ENCODE assay signal across 16 cellular contexts in the genomic region with DNA sequence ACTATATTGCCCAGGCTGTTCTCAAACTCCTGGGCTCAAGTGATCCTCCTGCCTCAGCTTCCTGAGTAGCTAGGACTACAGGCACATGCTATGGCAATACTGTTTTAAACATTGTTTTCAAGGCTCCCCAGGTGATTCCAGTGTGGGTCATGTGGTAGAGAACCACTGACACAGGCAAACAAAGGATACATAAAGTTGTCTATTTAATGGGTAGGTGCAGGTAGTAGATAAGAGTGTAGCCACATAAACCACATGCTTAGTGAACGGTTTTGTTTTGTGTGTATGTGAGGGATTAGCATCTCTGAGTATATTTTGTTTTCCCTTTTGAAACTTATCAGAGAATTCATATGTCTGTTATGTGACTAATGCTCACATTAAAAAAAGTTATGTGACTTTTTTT. TPM values are rescaled to one million over a fixed set of nuclear protein-coding genes. Genes with fewer than 3 reads are reported as not detected.
DNase-seq lines count a peak whose midpoint lies in the region; ATAC-seq and TF ChIP-seq lines count a peak whose summit lies in the region.
"Had no signal": no experiment of that assay in that cellular context is flagged by ENCODE, and none has a peak within 500 bp of the region (broad histone marks: within the 10 kb centered on the region; RNA-seq: fewer than 3 reads in every experiment).

No MANE protein-coding gene starts in this region.

- intact Hi-C loops in activated naive CD4-positive, alpha-beta T cell treated with anti-CD3 and anti-CD28 coated beads for 36 hours (cut with micrococcal nuclease): loop anchor here (1.0 kb wide), 2 partner anchors 86 to 90 kb away; no protein-coding TSS in a partner anchor
- intact Hi-C loops in transverse colon (cut with DNase I; ENCODE audit: low total_unique reads) (no loop called here), OCI-LY7 (cut with micrococcal nuclease; ENCODE audit: unreplicated experiment) (no loop called here)

- no peak overlapping the region for H3K4me2 ChIP-seq in OCI-LY7 (ENCODE audit: low read length)

- in situ Hi-C loops in transverse colon (cut with MboI; ENCODE audit: low pct_ligation_motif_present in 1 of 4, low pct_unique_long_range_greater_than_20kb in 1 of 4, low sequenced_read_pairs in 3 of 4): no loop called here

- H3K27ac Mint-ChIP-seq in activated naive CD4-positive, alpha-beta T cell treated with anti-CD3 and anti-CD28 coated beads for 36 hours: peak overlapping the region; percentile 16
- H3K27ac Mint-ChIP-seq in activated naive CD4-positive, alpha-beta T cell treated with anti-CD3 and anti-CD28 coated beads, Interleukin-2, amount 10 ng/mL, durations not matched to agents 7 days and 5 days: peak overlapping the region; percentile 94
- peak overlapping the region; percentile 59 for H3K27ac Mint-ChIP-seq in stimulated activated naive B cell treated with anti-CD40 and anti-IgM and Interleukin-4, amounts not matched to agents 10 μg/mL and 1 μg/mL and 100 μg/mL, for 72 hours
- H3K27ac Mint-ChIP-seq: H9 had no signal

- peak; percentile 71 for ATAC-seq in HG03460 (IDR thresholded peaks at IDR 0.05; ENCODE audit: unreplicated experiment)
- no peak for ATAC-seq in stimulated activated naive B cell treated with anti-CD40 and anti-IgM and Interleukin-4, amounts not matched to agents 10 μg/mL and 1 μg/mL and 100 μg/mL, for 72 hours (replicated peaks)
- ATAC-seq: left cardiac atrium had no signal

- peaks cover 23% of the 10 kb centered on the region for H3K4me1 Mint-ChIP-seq in activated naive CD4-positive, alpha-beta T cell treated with anti-CD3 and anti-CD28 coated beads for 36 hours (ENCODE audit: low read depth)
- peaks cover 29% of the 10 kb centered on the region for H3K4me1 Mint-ChIP-seq in activated naive CD4-positive, alpha-beta T cell treated with anti-CD3 and anti-CD28 coated beads, Interleukin-2, amount 10 ng/mL, durations not matched to agents 7 days and 5 days
- H3K4me1 Mint-ChIP-seq in stimulated activated naive B cell treated with anti-CD40 and anti-IgM and Interleukin-4, amounts not matched to agents 10 μg/mL and 1 μg/mL and 100 μg/mL, for 72 hours: peaks cover 15 to 31% of the 10 kb centered on the region in 2 donors

- no peak overlapping the region for H2AFZ ChIP-seq in OCI-LY7 (ENCODE audit: low read length)

- 60 to 75% methylated on average over 1 of the region's 1 CpG for WGBS in transverse colon (ENCODE audit: low coverage in 1 of 2), 2 donors

- H3K4me3 Mint-ChIP-seq in activated naive CD4-positive, alpha-beta T cell treated with anti-CD3 and anti-CD28 coated beads for 36 hours: no peak overlapping the region
- peak overlapping the region; percentile 51 for H3K4me3 Mint-ChIP-seq in activated naive CD4-positive, alpha-beta T cell treated with anti-CD3 and anti-CD28 coated beads, Interleukin-2, amount 10 ng/mL, durations not matched to agents 7 days and 5 days
- H3K4me3 Mint-ChIP-seq in stimulated activated naive B cell treated with anti-CD40 and anti-IgM and Interleukin-4, amounts not matched to agents 10 μg/mL and 1 μg/mL and 100 μg/mL, for 72 hours: no peak overlapping the region
- H3K4me3 Mint-ChIP-seq: H9 had no signal

- H3K27ac ChIP-seq in transverse colon: no peak overlapping the region
- no peak overlapping the region for H3K27ac ChIP-seq in OCI-LY7 (ENCODE audit: low read depth, low read length, poor library complexity, severe bottlenecking)
- H3K27ac ChIP-seq in WERI-Rb-1: no peak overlapping the region

- TF ChIP-seq EP300 in transverse colon (IDR thresholded peaks at IDR 0.05; ENCODE audit: low read depth): no peak

- peaks cover 8% of the 10 kb centered on the region; the same call in 1 of the 2 replicates for H3K79me2 ChIP-seq in OCI-LY7 (ENCODE audit: insufficient read depth, low read depth, low read length)

- H3K9me3 Mint-ChIP-seq in activated naive CD4-positive, alpha-beta T cell treated with anti-CD3 and anti-CD28 coated beads for 36 hours: no peaks in the 10 kb centered on the region
- H3K9me3 Mint-ChIP-seq in activated naive CD4-positive, alpha-beta T cell treated with anti-CD3 and anti-CD28 coated beads, Interleukin-2, amount 10 ng/mL, durations not matched to agents 7 days and 5 days: no peaks in the 10 kb centered on the region
- H3K9me3 Mint-ChIP-seq in stimulated activated naive B cell treated with anti-CD40 and anti-IgM and Interleukin-4, amounts not matched to agents 10 μg/mL and 1 μg/mL and 100 μg/mL, for 72 hours: peaks cover under 1 to 2% of the 10 kb centered on the region in 2 donors
- H3K9me3 Mint-ChIP-seq: H9 had no signal

- H3K4me3 ChIP-seq in transverse colon (no peak overlapping the region), OCI-LY7 (ENCODE audit: low read depth, low read length, poor library complexity, severe bottlenecking) (no peak overlapping the region), WERI-Rb-1 (ENCODE audit: low read depth, low read length) (no peak overlapping the region)

- no peaks in the 10 kb centered on the region for H3K27me3 Mint-ChIP-seq in activated naive CD4-positive, alpha-beta T cell treated with anti-CD3 and anti-CD28 coated beads for 36 hours (ENCODE audit: low read depth)
- no peaks in the 10 kb centered on the region for H3K27me3 Mint-ChIP-seq in activated naive CD4-positive, alpha-beta T cell treated with anti-CD3 and anti-CD28 coated beads, Interleukin-2, amount 10 ng/mL, durations not matched to agents 7 days and 5 days
- no peaks in the 10 kb centered on the region for H3K27me3 Mint-ChIP-seq in stimulated activated naive B cell treated with anti-CD40 and anti-IgM and Interleukin-4, amounts not matched to agents 10 μg/mL and 1 μg/mL and 100 μg/mL, for 72 hours

- no TSS peak for BruUV-seq in OCI-LY7 (replicated peaks; lab: Mats Ljungman, UMichigan)

- CTCF ChIA-PET in activated naive CD4-positive, alpha-beta T cell treated with anti-CD3 and anti-CD28 coated beads for 36 hours (lab: Charles Lee): no interaction called here
- CTCF ChIA-PET in activated naive CD4-positive, alpha-beta T cell treated with anti-CD3 and anti-CD28 coated beads, Interleukin-2, amount 10 ng/mL, durations not matched to agents 7 days and 5 days (lab: Charles Lee): no interaction called here
- CTCF ChIA-PET in OCI-LY7 (lab: Charles Lee; ENCODE audit: unreplicated experiment): no interaction called here

- H3K36me3 ChIP-seq in transverse colon (peaks cover 0 to 53% (median 18%) of the 10 kb centered on the region in 4 donors), OCI-LY7 (ENCODE audit: insufficient read depth, low read length) (peaks cover 98% of the 10 kb centered on the region), WERI-Rb-1 (no peaks in the 10 kb centered on the region; the same call in 1 of the 2 replicates)

- no peak for DNase-seq in activated naive CD4-positive, alpha-beta T cell treated with anti-CD3 and anti-CD28 coated beads for 36 hours
- DNase-seq in activated naive CD4-positive, alpha-beta T cell treated with anti-CD3 and anti-CD28 coated beads, Interleukin-2, amount 50 U/mL, for 16 hours: no peak
- DNase-seq in activated naive CD4-positive, alpha-beta T cell treated with anti-CD3 and anti-CD28 coated beads, Interleukin-2, amount 10 ng/mL, durations not matched to agents 7 days and 5 days: peak; percentile 60
- DNase-seq in stimulated activated naive B cell treated with anti-CD40 and anti-IgM and Interleukin-4, amounts not matched to agents 10 μg/mL and 1 μg/mL and 100 μg/mL, for 72 hours: no peak
- no peak for DNase-seq in transverse colon
- DNase-seq in OCI-LY7 (ENCODE audit: low spot score): no peak
- no peak for DNase-seq in WERI-Rb-1
- DNase-seq: activated effector memory CD4-positive, alpha-beta T cell treated with Interleukin-2 at 50 U/mL for 16 hours; DMS79 treated with DMSO at 0.1 percent for 48 hours; H9; left cardiac atrium; NCI-H82; Right ventricle myocardium superior; stimulated activated CD4-positive, alpha-beta T cell treated with anti-CD3 and anti-CD28 coated beads, Interleukin-2, amount 100 ng/mL, for 24 hours; stimulated activated naive CD4-positive, alpha-beta T cell had no signal

- H3K4me1 ChIP-seq in transverse colon (no peaks in the 10 kb centered on the region), OCI-LY7 (ENCODE audit: insufficient read depth, low read length, poor library complexity, severe bottlenecking) (peaks cover 3% of the 10 kb centered on the region)

- H3K27me3 ChIP-seq in transverse colon (no peaks in the 10 kb centered on the region), WERI-Rb-1 (ENCODE audit: insufficient read depth, low read depth, severe bottlenecking) (no peaks in the 10 kb centered on the region)

- TF ChIP-seq POLR2A in transverse colon (IDR thresholded peaks at IDR 0.05): no peak

- H3K9me3 ChIP-seq in transverse colon: no peaks in the 10 kb centered on the region
- H3K9me3 ChIP-seq in OCI-LY7 (ENCODE audit: low read length): no peaks in the 10 kb centered on the region
- no peaks in the 10 kb centered on the region for H3K9me3 ChIP-seq in WERI-Rb-1 (ENCODE audit: severe bottlenecking)

- TF ChIP-seq CTCF in transverse colon (IDR thresholded peaks at IDR 0.05) (no peak), OCI-LY7 (conservative IDR thresholded peaks at IDR 0.05; ENCODE audit: low read length) (no peak), WERI-Rb-1 (IDR thresholded peaks at IDR 0.05; ENCODE audit: low read depth, low read length) (no peak)

- H4K20me1 ChIP-seq in OCI-LY7 (ENCODE audit: insufficient read depth, low read length): no peaks in the 10 kb centered on the region

- peaks cover 45% of the 10 kb centered on the region for H3K36me3 Mint-ChIP-seq in activated naive CD4-positive, alpha-beta T cell treated with anti-CD3 and anti-CD28 coated beads for 36 hours (ENCODE audit: low read depth)
- peaks cover 67% of the 10 kb centered on the region for H3K36me3 Mint-ChIP-seq in activated naive CD4-positive, alpha-beta T cell treated with anti-CD3 and anti-CD28 coated beads, Interleukin-2, amount 10 ng/mL, durations not matched to agents 7 days and 5 days
- H3K36me3 Mint-ChIP-seq in stimulated activated naive B cell treated with anti-CD40 and anti-IgM and Interleukin-4, amounts not matched to agents 10 μg/mL and 1 μg/mL and 100 μg/mL, for 72 hours: peaks cover 61 to 72% of the 10 kb centered on the region in 2 donors

- POLR2A ChIA-PET in OCI-LY7 (lab: Charles Lee): interaction anchor here (0.7 kb wide), 1 partner anchor 303 kb away, joined by 8 read pairs; no protein-coding TSS in a partner anchor

- H3K9me2 ChIP-seq in OCI-LY7 (ENCODE audit: insufficient read depth, low read length): no peaks in the 10 kb centered on the region

RNA-seq across cellular contexts. Expression of a gene that starts 36.7 kb away (rescaled TPM):
- total RNA-seq in activated naive CD4-positive, alpha-beta T cell treated with anti-CD3 and anti-CD28 coated beads for 36 hours: 10 to 100 TPM; 10.7 to 11.3 TPM
- total RNA-seq in transverse colon: 10 to 100 TPM in 3 of 4 donors, 1 to 10 TPM in 1; 8.6 to 27.3 (median 16.9) TPM
- total RNA-seq in OCI-LY7 (2014; rRNA removed; shearing (Covaris generic)): 19.2 and 21.1 TPM in 2 replicates
- total RNA-seq in OCI-LY7 (2022): 21.9 and 23.2 TPM in 2 replicates

Comparison
In these comparisons a context has a peak if more than half of its experiments do, and no peak if none do; other contexts are left out.
1. H3K27ac Mint-ChIP-seq: peak in every context shown above with its lines; median percentile 94 in activated naive CD4-positive, alpha-beta T cell treated with anti-CD3 and anti-CD28 coated beads, Interleukin-2, amount 10 ng/mL, durations not matched to agents 7 days and 5 days; 59 in stimulated activated naive B cell treated with anti-CD40 and anti-IgM and Interleukin-4, amounts not matched to agents 10 μg/mL and 1 μg/mL and 100 μg/mL, for 72 hours; 16 in activated naive CD4-positive, alpha-beta T cell treated with anti-CD3 and anti-CD28 coated beads for 36 hours.